Comparison of ENCODE assay signal across 11 cellular contexts in the genomic region with DNA sequence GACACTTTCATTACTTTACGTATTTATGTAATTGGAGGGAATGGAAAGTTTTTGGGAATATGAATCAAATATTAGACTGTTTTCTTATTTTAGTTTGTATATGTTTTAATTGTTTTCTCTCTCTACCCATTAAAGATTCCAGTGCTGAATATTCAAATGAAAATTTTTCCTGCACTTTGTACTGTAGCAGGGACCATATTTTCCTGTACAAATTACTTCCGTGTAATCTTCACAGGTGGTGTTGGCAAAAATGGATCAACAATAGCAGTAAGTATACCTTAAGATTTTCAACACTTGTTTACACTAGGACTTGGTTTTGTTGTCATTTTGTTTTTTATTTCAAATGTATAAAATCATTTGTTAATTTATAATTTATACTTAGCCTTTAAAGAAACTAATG. TPM values are rescaled to one million over a fixed set of nuclear protein-coding genes. Genes with fewer than 3 reads are reported as not detected.
"Had no signal": no experiment of that assay in that cellular context is flagged by ENCODE, and none has a peak within 500 bp of the region (broad histone marks: within the 10 kb centered on the region; RNA-seq: fewer than 3 reads in every experiment).

No MANE protein-coding gene starts in this region.

- H3K27ac ChIP-seq: adrenal gland, foreskin keratinocyte, left lung had no signal

- H3K9me3 ChIP-seq: adrenal gland, colonic mucosa, left lung had no signal

- H3K27me3 ChIP-seq: adrenal gland, colonic mucosa, foreskin keratinocyte, left lung had no signal

- H3K4me1 ChIP-seq: adrenal gland, colonic mucosa had no signal

- H3K4me3 ChIP-seq: adrenal gland, colonic mucosa, left lung had no signal

- DNase-seq: activated CD8-positive, alpha-beta memory T cell treated with anti-CD3 and anti-CD28 coated beads for 24 hours; adrenal gland; colonic mucosa; foreskin keratinocyte; head of caudate nucleus; left lung; mesendoderm; posterior cingulate gyrus; T1000; trophoblast cell had no signal

- ATAC-seq: foreskin keratinocyte, left lung had no signal

RNA-seq across cellular contexts. Expression of gene CHI3L2, which starts 45.5 kb away (rescaled TPM):
- total RNA-seq: endothelial cell of umbilical vein had no signal
- polyA plus RNA-seq: endothelial cell of umbilical vein had no signal
